In genomic region chr2:204234879-204235278, GRCh38 we compare ENCODE assay signal across 20 cellular contexts.
A peak's percentile ranks its signal among the peaks of the same experiment; 100 is the strongest.
DNase-seq lines count a peak whose midpoint lies in the region; TF ChIP-seq lines count a peak whose summit lies in the region.
"Had no signal": no experiment of that assay in that cellular context is flagged by ENCODE, and none has a peak within 500 bp of the region (broad histone marks: within the 10 kb centered on the region; RNA-seq: fewer than 3 reads in every experiment).

No MANE protein-coding gene starts in this region.

- TF ChIP-seq CTCF in AG04450 (IDR thresholded peaks at IDR 0.05; ENCODE audit: low read depth, low read length) (no peak), astrocyte of the cerebellum (IDR thresholded peaks at IDR 0.05; ENCODE audit: low read depth, low read length, missing control alignments) (no peak)

- in situ Hi-C loops in astrocyte of the cerebellum (cut with HindIII; ENCODE audit: low sequenced_read_pairs), result no loop called here

- POLR2A ChIA-PET in AG04450 (lab: Yijun Ruan, JAX), result no interaction called here

- H3K9me3 ChIP-seq in AG04450 (ENCODE audit: control insufficient read depth, insufficient read depth, low read length), result no peaks in the 10 kb centered on the region; the same call in 1 of the 2 replicates
- H3K9me3 ChIP-seq: SJSA1, transverse colon had no signal

- no peaks in the 10 kb centered on the region for H3K27me3 ChIP-seq in AG04450 (ENCODE audit: control insufficient read depth, insufficient read depth, low read length)
- H3K27me3 ChIP-seq: SJSA1, transverse colon had no signal

- H3K27ac ChIP-seq in AG04450 (ENCODE audit: low read depth, low read length), result no peak overlapping the region
- H3K27ac ChIP-seq: SJSA1, transverse colon had no signal

- no peak overlapping the region for H3K4me3 ChIP-seq in AG04450 (ENCODE audit: low read depth, low read length)
- H3K4me3 ChIP-seq in astrocyte of the cerebellum (ENCODE audit: low read depth, low read length), result no peak overlapping the region
- H3K4me3 ChIP-seq: GM12878, SJSA1, transverse colon had no signal

- DNase-seq in AG04450 (ENCODE audit: low read depth, low spot score), result peak; percentile 4
- DNase-seq in HCEC 1CT, result peak; percentile 34
- peak; percentile 23 for DNase-seq in astrocyte of the cerebellum (ENCODE audit: low read depth)
- peak; percentile 7 for DNase-seq in hepatic stellate cell (ENCODE audit: low spot score)
- no peak for DNase-seq in cerebellum (ENCODE audit: low spot score)
- DNase-seq in NK-92 treated with Interleukin-12 subunit alpha and Interleukin-12 subunit beta, amount 100 ng/mL, for 24 hours (lab: John Stamatoyannopoulos, UW), result no peak
- no peak for DNase-seq in DMS53 treated with DMSO at 0.1 percent for 48 hours (lab: John Stamatoyannopoulos, UW; ENCODE audit: unreplicated experiment)
- DNase-seq in SIG-M5 treated with dmso at 0.1 percent for 504 hours (lab: John Stamatoyannopoulos, UW; ENCODE audit: unreplicated experiment), result no peak
- DNase-seq: AML-193; cerebellar nuclear complex; effector memory CD8-positive, alpha-beta T cell; foreskin fibroblast; Karpas-422; NCI-H1417; NCI-H748 treated with DMSO at 0.1 percent for 48 hours; nucleus accumbens; stimulated activated naive CD4-positive, alpha-beta T cell; transverse colon had no signal

- CTCF ChIA-PET in AG04450 (lab: Charles Lee), result no interaction called here

Comparison
In these comparisons a context has a peak if more than half of its experiments do, and no peak if none do; other contexts are left out.
1. DNase-seq: peak in AG04450 (single experiment), HCEC 1CT (single experiment), astrocyte of the cerebellum (single experiment) and hepatic stellate cell (single experiment); none in cerebellum (single experiment), NK-92 treated with Interleukin-12 subunit alpha and Interleukin-12 subunit beta, amount 100 ng/mL, for 24 hours (single experiment), DMS53 treated with DMSO at 0.1 percent for 48 hours (single experiment) and SIG-M5 treated with dmso at 0.1 percent for 504 hours (single experiment).